Comparison of ENCODE assay signal across 1 cellular context in the genomic region with DNA sequence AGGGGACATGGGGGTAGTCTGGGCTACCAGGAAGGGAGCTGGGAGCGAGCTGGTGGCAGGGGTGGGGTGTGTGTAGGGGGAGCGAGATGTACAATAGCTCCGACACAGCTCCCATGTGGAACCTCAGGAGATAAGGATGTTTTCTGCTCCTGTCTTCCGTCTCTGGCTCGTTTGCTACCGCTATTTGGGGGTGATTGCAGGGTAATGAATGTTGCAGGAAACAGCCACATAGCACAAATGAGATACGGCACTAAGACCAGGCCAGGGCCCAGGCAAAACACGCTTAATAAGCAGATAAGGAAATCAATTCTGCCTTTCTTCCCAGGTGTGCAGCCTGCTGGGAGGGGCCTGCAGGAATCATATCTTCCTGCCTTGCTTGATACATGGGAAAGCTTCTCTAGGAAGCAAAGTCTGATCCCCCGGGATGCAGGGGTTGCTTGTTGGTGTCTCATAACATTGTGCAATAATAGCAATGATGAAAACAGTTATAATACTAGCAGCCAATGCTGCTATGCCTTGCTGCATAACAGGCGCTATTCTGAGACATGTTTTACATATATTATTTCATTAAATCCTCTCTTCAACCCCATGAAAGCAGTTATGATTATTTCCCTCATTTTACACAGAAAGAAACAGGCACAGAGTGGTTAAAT.
TF ChIP-seq lines count a peak whose summit lies in the region.

No MANE protein-coding gene starts in this region.

TF ChIP-seq in SK-N-SH, 30 proteins besides CTCF, POLR2A, EP300 and RAD21 (continued from another document):
- TF ChIP-seq, protein P1, sequence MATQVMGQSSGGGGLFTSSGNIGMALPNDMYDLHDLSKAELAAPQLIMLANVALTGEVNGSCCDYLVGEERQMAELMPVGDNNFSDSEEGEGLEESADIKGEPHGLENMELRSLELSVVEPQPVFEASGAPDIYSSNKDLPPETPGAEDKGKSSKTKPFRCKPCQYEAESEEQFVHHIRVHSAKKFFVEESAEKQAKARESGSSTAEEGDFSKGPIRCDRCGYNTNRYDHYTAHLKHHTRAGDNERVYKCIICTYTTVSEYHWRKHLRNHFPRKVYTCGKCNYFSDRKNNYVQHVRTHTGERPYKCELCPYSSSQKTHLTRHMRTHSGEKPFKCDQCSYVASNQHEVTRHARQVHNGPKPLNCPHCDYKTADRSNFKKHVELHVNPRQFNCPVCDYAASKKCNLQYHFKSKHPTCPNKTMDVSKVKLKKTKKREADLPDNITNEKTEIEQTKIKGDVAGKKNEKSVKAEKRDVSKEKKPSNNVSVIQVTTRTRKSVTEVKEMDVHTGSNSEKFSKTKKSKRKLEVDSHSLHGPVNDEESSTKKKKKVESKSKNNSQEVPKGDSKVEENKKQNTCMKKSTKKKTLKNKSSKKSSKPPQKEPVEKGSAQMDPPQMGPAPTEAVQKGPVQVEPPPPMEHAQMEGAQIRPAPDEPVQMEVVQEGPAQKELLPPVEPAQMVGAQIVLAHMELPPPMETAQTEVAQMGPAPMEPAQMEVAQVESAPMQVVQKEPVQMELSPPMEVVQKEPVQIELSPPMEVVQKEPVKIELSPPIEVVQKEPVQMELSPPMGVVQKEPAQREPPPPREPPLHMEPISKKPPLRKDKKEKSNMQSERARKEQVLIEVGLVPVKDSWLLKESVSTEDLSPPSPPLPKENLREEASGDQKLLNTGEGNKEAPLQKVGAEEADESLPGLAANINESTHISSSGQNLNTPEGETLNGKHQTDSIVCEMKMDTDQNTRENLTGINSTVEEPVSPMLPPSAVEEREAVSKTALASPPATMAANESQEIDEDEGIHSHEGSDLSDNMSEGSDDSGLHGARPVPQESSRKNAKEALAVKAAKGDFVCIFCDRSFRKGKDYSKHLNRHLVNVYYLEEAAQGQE (IDR thresholded peaks at IDR 0.05; ENCODE audit: low read depth, low read length) = no peak
- TF ChIP-seq FOXJ3 (CRISPR knock-in tag; IDR thresholded peaks at IDR 0.05) = peak; percentile 97
- TF ChIP-seq POLR2AphosphoS5 (IDR thresholded peaks at IDR 0.05; ENCODE audit: low read depth, low read length) = no peak
- no peak for TF ChIP-seq NFIC (IDR thresholded peaks at IDR 0.05; ENCODE audit: borderline replicate concordance)
- no peak for TF ChIP-seq RXRA (IDR thresholded peaks at IDR 0.05; ENCODE audit: borderline replicate concordance, low read depth)
- TF ChIP-seq TEAD4 (IDR thresholded peaks at IDR 0.05; ENCODE audit: borderline replicate concordance, insufficient read depth) = no peak
- TF ChIP-seq TCF12 (IDR thresholded peaks at IDR 0.05) = peak; percentile 31; the same call in 1 of the 2 replicates
- TF ChIP-seq, protein P2, sequence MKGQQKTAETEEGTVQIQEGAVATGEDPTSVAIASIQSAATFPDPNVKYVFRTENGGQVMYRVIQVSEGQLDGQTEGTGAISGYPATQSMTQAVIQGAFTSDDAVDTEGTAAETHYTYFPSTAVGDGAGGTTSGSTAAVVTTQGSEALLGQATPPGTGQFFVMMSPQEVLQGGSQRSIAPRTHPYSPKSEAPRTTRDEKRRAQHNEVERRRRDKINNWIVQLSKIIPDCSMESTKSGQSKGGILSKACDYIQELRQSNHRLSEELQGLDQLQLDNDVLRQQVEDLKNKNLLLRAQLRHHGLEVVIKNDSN (IDR thresholded peaks at IDR 0.05; ENCODE audit: borderline replicate concordance, low read depth) = no peak
- no peak for TF ChIP-seq MEF2A (IDR thresholded peaks at IDR 0.05; ENCODE audit: borderline replicate concordance, low read depth)
- TF ChIP-seq GABPA (IDR thresholded peaks at IDR 0.05; ENCODE audit: low read depth) = no peak
- 0 out of 2 replicates have a peak, but pooled peaks have one; percentile 22 for TF ChIP-seq MXI1 (IDR thresholded peaks at IDR 0.05; ENCODE audit: low read depth, low read length)
- peak; percentile 20 for TF ChIP-seq CHD2 (IDR thresholded peaks at IDR 0.05; ENCODE audit: low read length, partially characterized antibody)
- no peak for TF ChIP-seq SIN3A (IDR thresholded peaks at IDR 0.05; ENCODE audit: borderline replicate concordance, low read depth, low read length)
- no peak for TF ChIP-seq EZH2phosphoT487 (IDR thresholded peaks at IDR 0.05; ENCODE audit: borderline replicate concordance, low read depth)
- TF ChIP-seq JUND (IDR thresholded peaks at IDR 0.05) = no peak
- TF ChIP-seq, protein P3, sequence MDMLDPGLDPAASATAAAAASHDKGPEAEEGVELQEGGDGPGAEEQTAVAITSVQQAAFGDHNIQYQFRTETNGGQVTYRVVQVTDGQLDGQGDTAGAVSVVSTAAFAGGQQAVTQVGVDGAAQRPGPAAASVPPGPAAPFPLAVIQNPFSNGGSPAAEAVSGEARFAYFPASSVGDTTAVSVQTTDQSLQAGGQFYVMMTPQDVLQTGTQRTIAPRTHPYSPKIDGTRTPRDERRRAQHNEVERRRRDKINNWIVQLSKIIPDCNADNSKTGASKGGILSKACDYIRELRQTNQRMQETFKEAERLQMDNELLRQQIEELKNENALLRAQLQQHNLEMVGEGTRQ (IDR thresholded peaks at IDR 0.05; ENCODE audit: borderline replicate concordance, low read depth, low read length) = no peak
- TF ChIP-seq, protein P4, sequence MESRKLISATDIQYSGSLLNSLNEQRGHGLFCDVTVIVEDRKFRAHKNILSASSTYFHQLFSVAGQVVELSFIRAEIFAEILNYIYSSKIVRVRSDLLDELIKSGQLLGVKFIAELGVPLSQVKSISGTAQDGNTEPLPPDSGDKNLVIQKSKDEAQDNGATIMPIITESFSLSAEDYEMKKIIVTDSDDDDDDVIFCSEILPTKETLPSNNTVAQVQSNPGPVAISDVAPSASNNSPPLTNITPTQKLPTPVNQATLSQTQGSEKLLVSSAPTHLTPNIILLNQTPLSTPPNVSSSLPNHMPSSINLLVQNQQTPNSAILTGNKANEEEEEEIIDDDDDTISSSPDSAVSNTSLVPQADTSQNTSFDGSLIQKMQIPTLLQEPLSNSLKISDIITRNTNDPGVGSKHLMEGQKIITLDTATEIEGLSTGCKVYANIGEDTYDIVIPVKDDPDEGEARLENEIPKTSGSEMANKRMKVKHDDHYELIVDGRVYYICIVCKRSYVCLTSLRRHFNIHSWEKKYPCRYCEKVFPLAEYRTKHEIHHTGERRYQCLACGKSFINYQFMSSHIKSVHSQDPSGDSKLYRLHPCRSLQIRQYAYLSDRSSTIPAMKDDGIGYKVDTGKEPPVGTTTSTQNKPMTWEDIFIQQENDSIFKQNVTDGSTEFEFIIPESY (IDR thresholded peaks at IDR 0.05; ENCODE audit: borderline replicate concordance, low read depth) = no peak
- TF ChIP-seq NRF1 (IDR thresholded peaks at IDR 0.05; ENCODE audit: low read depth, low read length) = no peak
- TF ChIP-seq YY1 (IDR thresholded peaks at IDR 0.05; ENCODE audit: low read depth) = no peak
- no peak for TF ChIP-seq ELF1 (IDR thresholded peaks at IDR 0.05)
- TF ChIP-seq, protein P5, sequence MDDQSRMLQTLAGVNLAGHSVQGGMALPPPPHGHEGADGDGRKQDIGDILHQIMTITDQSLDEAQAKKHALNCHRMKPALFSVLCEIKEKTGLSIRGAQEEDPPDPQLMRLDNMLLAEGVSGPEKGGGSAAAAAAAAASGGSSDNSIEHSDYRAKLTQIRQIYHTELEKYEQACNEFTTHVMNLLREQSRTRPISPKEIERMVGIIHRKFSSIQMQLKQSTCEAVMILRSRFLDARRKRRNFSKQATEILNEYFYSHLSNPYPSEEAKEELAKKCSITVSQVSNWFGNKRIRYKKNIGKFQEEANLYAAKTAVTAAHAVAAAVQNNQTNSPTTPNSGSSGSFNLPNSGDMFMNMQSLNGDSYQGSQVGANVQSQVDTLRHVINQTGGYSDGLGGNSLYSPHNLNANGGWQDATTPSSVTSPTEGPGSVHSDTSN (IDR thresholded peaks at IDR 0.05) = no peak
- TF ChIP-seq FOXM1 (IDR thresholded peaks at IDR 0.05; ENCODE audit: low read depth) = no peak
- TF ChIP-seq, protein P6, sequence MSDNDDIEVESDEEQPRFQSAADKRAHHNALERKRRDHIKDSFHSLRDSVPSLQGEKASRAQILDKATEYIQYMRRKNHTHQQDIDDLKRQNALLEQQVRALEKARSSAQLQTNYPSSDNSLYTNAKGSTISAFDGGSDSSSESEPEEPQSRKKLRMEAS (IDR thresholded peaks at IDR 0.05; ENCODE audit: low read depth) = no peak
- TF ChIP-seq TAF1 (IDR thresholded peaks at IDR 0.05; ENCODE audit: borderline replicate concordance, low read depth, low read length) = no peak
TF ChIP-seq in SK-N-SH: peak in this region for 6.
